ENCODE assay signal across 13 cellular contexts in genomic region chr4:95209942-95210341, GRCh38.
DNase-seq lines count a peak whose midpoint lies in the region; ATAC-seq and TF ChIP-seq lines count a peak whose summit lies in the region.
"Had no signal": no experiment of that assay in that cellular context is flagged by ENCODE, and none has a peak within 500 bp of the region (broad histone marks: within the 10 kb centered on the region; RNA-seq: fewer than 3 reads in every experiment).

No MANE protein-coding gene starts in this region.

- POLR2A ChIA-PET in Caco-2 (lab: Charles Lee): no interaction called here

- H3K9me3 Mint-ChIP-seq in GM23338 (no peaks in the 10 kb centered on the region; the same call in 2 of the 3 replicates), Caco-2 (ENCODE audit: unreplicated experiment) (no peaks in the 10 kb centered on the region)

- no TSS peak for BruUV-seq in Caco-2 (replicated peaks; lab: Mats Ljungman, UMichigan)

- H3K27me3 ChIP-seq in GM23338 (ENCODE audit: insufficient read depth): no peaks in the 10 kb centered on the region
- H3K27me3 ChIP-seq in Caco-2 (replicated peaks; ENCODE audit: control insufficient read depth, insufficient read depth, low read length): no peaks in the 10 kb centered on the region
- H3K27me3 ChIP-seq: BLaER1 had no signal

- H2AFZ ChIP-seq in GM23338: no peak overlapping the region

- H3K27ac Mint-ChIP-seq in GM23338: no peak overlapping the region
- no peak overlapping the region for H3K27ac Mint-ChIP-seq in Caco-2 (ENCODE audit: unreplicated experiment)
- H3K27ac Mint-ChIP-seq: CD8-positive, alpha-beta memory T cell had no signal

- TF ChIP-seq CTCF in GM23338 (conservative IDR thresholded peaks at IDR 0.05; ENCODE audit: low read depth in 2 of 2): no peak
- TF ChIP-seq CTCF in Caco-2 (IDR thresholded peaks at IDR 0.05; ENCODE audit: insufficient read depth in 1 of 2, low read depth in 1 of 2, low read length in 1 of 2, severe bottlenecking in 1 of 2, unreplicated experiment in 1 of 2): no peak

- intact Hi-C loops in Caco-2 (cut with micrococcal nuclease; ENCODE audit: unreplicated experiment): no loop called here

- ATAC-seq in GM23338: no peak
- ATAC-seq: HCT116 had no signal

- H3K9me3 ChIP-seq in Caco-2: no peaks in the 10 kb centered on the region
- H3K9me3 ChIP-seq: BLaER1 had no signal

- DNase-seq in GM23338 (ENCODE audit: low spot score) (no peak), NCI-H69 (lab: John Stamatoyannopoulos, UW) (peak; percentile 34), left kidney (ENCODE audit: low read depth, low spot score) (peak; percentile 56), renal cortical epithelial cell (ENCODE audit: low read depth) (peak; percentile 16), SIG-M5 treated with dmso at 0.1 percent for 504 hours (lab: John Stamatoyannopoulos, UW; ENCODE audit: unreplicated experiment) (no peak), KG1 (lab: John Stamatoyannopoulos, UW) (no peak), Caco-2 (no peak)
- DNase-seq: 8988T; AML-193; CD8-positive, alpha-beta memory T cell; DMS53 had no signal

- H3K27me3 Mint-ChIP-seq in GM23338 (ENCODE audit: insufficient read depth, low read depth, poor library complexity): no peaks in the 10 kb centered on the region
- peaks cover 3% of the 10 kb centered on the region for H3K27me3 Mint-ChIP-seq in Caco-2 (ENCODE audit: insufficient read depth, unreplicated experiment)

- H3K36me3 Mint-ChIP-seq in GM23338 (ENCODE audit: low read depth): no peaks in the 10 kb centered on the region
- H3K36me3 Mint-ChIP-seq in Caco-2 (ENCODE audit: insufficient read depth, unreplicated experiment): no peaks in the 10 kb centered on the region
- H3K36me3 Mint-ChIP-seq: CD8-positive, alpha-beta memory T cell had no signal

- CTCF ChIA-PET in Caco-2 (lab: Charles Lee): no interaction called here

- H3K27ac ChIP-seq in GM23338 (ENCODE audit: low read depth): no peak overlapping the region
- H3K27ac ChIP-seq: BLaER1 had no signal

- H3K4me2 ChIP-seq in GM23338: peak overlapping the region; percentile 44
- H3K4me2 ChIP-seq: BLaER1 had no signal

- no peaks in the 10 kb centered on the region for H3K36me3 ChIP-seq in GM23338 (ENCODE audit: insufficient read depth)
- no peaks in the 10 kb centered on the region for H3K36me3 ChIP-seq in Caco-2 (ENCODE audit: control insufficient read depth, insufficient read depth, low read length)
- H3K36me3 ChIP-seq: BLaER1 had no signal

- no peaks in the 10 kb centered on the region for H3K79me2 ChIP-seq in GM23338 (replicated peaks; ENCODE audit: insufficient read depth)

- H3K4me3 ChIP-seq in GM23338 (no peak overlapping the region), Caco-2 (ENCODE audit: low read depth, low read length) (no peak overlapping the region)
- H3K4me3 ChIP-seq: BLaER1 had no signal

- no peaks in the 10 kb centered on the region for H3F3A ChIP-seq in GM23338 (replicated peaks; ENCODE audit: low read depth)

- no peak overlapping the region for H3K4me3 Mint-ChIP-seq in GM23338
- H3K4me3 Mint-ChIP-seq in Caco-2 (ENCODE audit: unreplicated experiment): no peak overlapping the region
- H3K4me3 Mint-ChIP-seq: CD8-positive, alpha-beta memory T cell had no signal

- H3K9me2 ChIP-seq in GM23338 (ENCODE audit: insufficient read depth): peaks cover 3% of the 10 kb centered on the region; the same call in 1 of the 2 replicates

- H3K4me1 Mint-ChIP-seq in GM23338: peaks cover 24% of the 10 kb centered on the region
- no peaks in the 10 kb centered on the region for H3K4me1 Mint-ChIP-seq in Caco-2 (ENCODE audit: low read depth, unreplicated experiment)
- H3K4me1 Mint-ChIP-seq: CD8-positive, alpha-beta memory T cell had no signal

- peaks cover 9% of the 10 kb centered on the region for H3K4me1 ChIP-seq in GM23338 (ENCODE audit: insufficient read depth)
- no peaks in the 10 kb centered on the region for H3K4me1 ChIP-seq in Caco-2
- H3K4me1 ChIP-seq: BLaER1 had no signal

- H4K20me1 ChIP-seq in GM23338 (replicated peaks; ENCODE audit: insufficient read depth): no peaks in the 10 kb centered on the region
- H4K20me1 ChIP-seq: BLaER1 had no signal

TF ChIP-seq in GM23338, 12 proteins besides CTCF, POLR2A, EP300 and RAD21:
- TF ChIP-seq ZNF462 (CRISPR knock-in tag; IDR thresholded peaks at IDR 0.05): no peak

Comparison
In these comparisons a context has a peak if more than half of its experiments do, and no peak if none do; other contexts are left out.
1. DNase-seq: peak in NCI-H69 (single experiment), left kidney (single experiment) and renal cortical epithelial cell (single experiment); none in GM23338 (single experiment), SIG-M5 treated with dmso at 0.1 percent for 504 hours (single experiment), KG1 (single experiment) and Caco-2 (0 of 2).